In the genomic region with DNA sequence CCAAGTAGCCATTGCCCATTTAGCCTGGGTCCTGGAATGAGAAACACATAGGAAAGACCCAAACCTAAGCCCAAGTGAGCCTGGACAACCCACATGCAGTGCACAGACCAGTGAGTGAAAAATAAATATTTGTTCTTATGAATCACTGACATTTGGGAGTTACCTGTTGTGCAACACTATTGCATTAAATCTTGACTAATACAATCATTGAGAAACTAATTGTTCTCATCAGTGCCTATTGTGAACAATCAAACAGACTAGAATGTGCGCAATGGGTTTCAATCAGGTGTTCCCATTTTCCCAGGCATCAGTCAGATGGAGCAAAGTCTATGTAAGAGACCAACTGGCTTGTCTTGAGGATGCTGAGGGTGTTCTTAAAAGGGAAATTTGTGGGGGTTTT, we compare ENCODE assay signal across 24 cellular contexts. TPM values are rescaled to one million over a fixed set of nuclear protein-coding genes. Genes with fewer than 3 reads are reported as not detected.
DNase-seq lines count a peak whose midpoint lies in the region; ATAC-seq, FAIRE-seq and TF ChIP-seq lines count a peak whose summit lies in the region.
"Had no signal": no experiment of that assay in that cellular context is flagged by ENCODE, and none has a peak within 500 bp of the region (broad histone marks: within the 10 kb centered on the region; RNA-seq: fewer than 3 reads in every experiment).

No MANE protein-coding gene starts in this region.

- TF ChIP-seq CTCF in bronchial epithelial cell (IDR thresholded peaks at IDR 0.05; ENCODE audit: insufficient read depth, low read length, severe bottlenecking): no peak

- H3K36me3 ChIP-seq in bronchial epithelial cell (ENCODE audit: control insufficient read depth, insufficient read depth, low read length): no peaks in the 10 kb centered on the region
- H3K36me3 ChIP-seq: SJSA1, WERI-Rb-1 had no signal

- peak; percentile 29 for ATAC-seq in left lobe of liver
- no peak for ATAC-seq in GM21619 (IDR thresholded peaks at IDR 0.05; ENCODE audit: unreplicated experiment)

- no peak for TF ChIP-seq POLR2A in GM12891 (IDR thresholded peaks at IDR 0.05; ENCODE audit: low read depth, low read length)

- H3K27me3 ChIP-seq in bronchial epithelial cell (ENCODE audit: control insufficient read depth, insufficient read depth, low read length): no peaks in the 10 kb centered on the region
- H3K27me3 ChIP-seq: SJSA1 had no signal

- DNase-seq in AG08395 (ENCODE audit: low spot score) (peak; percentile 25), HS-5 (ENCODE audit: low read depth) (peak; percentile 2), bronchial epithelial cell (ENCODE audit: low read depth) (peak; percentile 99), left lobe of liver (ENCODE audit: low spot score) (no peak), OCI-M2 (lab: John Stamatoyannopoulos, UW; ENCODE audit: unreplicated experiment) (no peak), NCI-H1105 treated with DMSO at 0.1 percent for 48 hours (lab: John Stamatoyannopoulos, UW) (no peak), GM12891 (ENCODE audit: insufficient read length, low spot score) (no peak)
- DNase-seq: activated CD4-positive, alpha-beta T cell treated with anti-CD3 and anti-CD28 coated beads, Interleukin-2, amount 50 U/mL, for 4 hours; activated naive CD4-positive, alpha-beta T cell; anterior cingulate cortex; CD4-positive, alpha-beta memory T cell; DMS79 treated with DMSO at 0.1 percent for 48 hours; effector CD4-positive, alpha-beta T cell; islet precursor cell; NCI-H1417; NCI-H2171; NCI-H69; nephron progenitor cell; posterior cingulate gyrus; stimulated activated CD4-positive, alpha-beta T cell treated with anti-CD3 and anti-CD28 coated beads, Interleukin-4, amount 100 ng/mL, for 4 hours; WERI-Rb-1 had no signal

- no peak overlapping the region for H3K4me3 ChIP-seq in bronchial epithelial cell (ENCODE audit: low read depth, low read length)
- H3K4me3 ChIP-seq: SJSA1, skin epidermis had no signal

- peak; percentile 68 for FAIRE-seq in bronchial epithelial cell (lab: Jason Lieb, UNC)
- FAIRE-seq in GM12891 (lab: Jason Lieb, UNC): no peak

TF ChIP-seq in GM12891, 5 proteins besides CTCF, POLR2A, EP300 and RAD21:
- TF ChIP-seq POLR2AphosphoS5 (IDR thresholded peaks at IDR 0.05; ENCODE audit: low read depth, low read length) (no peak), POU2F2 (IDR thresholded peaks at IDR 0.05; ENCODE audit: low read depth, low read length) (no peak), PAX5 (IDR thresholded peaks at IDR 0.05; ENCODE audit: insufficient read depth, low read length, severe bottlenecking) (no peak), TAF1 (IDR thresholded peaks at IDR 0.05; ENCODE audit: low read depth, low read length) (no peak), SPI1 (IDR thresholded peaks at IDR 0.05; ENCODE audit: low read depth, low read length) (no peak)

RNA-seq across cellular contexts. Expression of gene CNOT10, which starts 54.7 kb away (rescaled TPM):
- total RNA-seq in bronchial epithelial cell: 20.4 and 22.4 TPM in 2 replicates
- total RNA-seq in left lobe of liver: 10.5 TPM
- polyA plus RNA-seq in GM12891 (2012; ENCODE audit: low read depth, missing spikeins): 28.9 TPM

RNA-seq across cellular contexts. Expression of gene DYNC1LI1, which starts 59.6 kb away (rescaled TPM):
- total RNA-seq in bronchial epithelial cell (24.5 and 26.1 TPM in 2 replicates), left lobe of liver (10.4 TPM)
- 17.1 TPM for polyA plus RNA-seq in GM12891 (2012; ENCODE audit: low read depth, missing spikeins)

Comparison
In these comparisons a context has a peak if more than half of its experiments do, and no peak if none do; other contexts are left out.
1. DNase-seq: peak in AG08395 (single experiment), HS-5 (single experiment) and bronchial epithelial cell (single experiment); none in left lobe of liver (single experiment), OCI-M2 (single experiment), NCI-H1105 treated with DMSO at 0.1 percent for 48 hours (single experiment) and GM12891 (single experiment).